ENCODE assay signal across 8 cellular contexts in the genomic region with DNA sequence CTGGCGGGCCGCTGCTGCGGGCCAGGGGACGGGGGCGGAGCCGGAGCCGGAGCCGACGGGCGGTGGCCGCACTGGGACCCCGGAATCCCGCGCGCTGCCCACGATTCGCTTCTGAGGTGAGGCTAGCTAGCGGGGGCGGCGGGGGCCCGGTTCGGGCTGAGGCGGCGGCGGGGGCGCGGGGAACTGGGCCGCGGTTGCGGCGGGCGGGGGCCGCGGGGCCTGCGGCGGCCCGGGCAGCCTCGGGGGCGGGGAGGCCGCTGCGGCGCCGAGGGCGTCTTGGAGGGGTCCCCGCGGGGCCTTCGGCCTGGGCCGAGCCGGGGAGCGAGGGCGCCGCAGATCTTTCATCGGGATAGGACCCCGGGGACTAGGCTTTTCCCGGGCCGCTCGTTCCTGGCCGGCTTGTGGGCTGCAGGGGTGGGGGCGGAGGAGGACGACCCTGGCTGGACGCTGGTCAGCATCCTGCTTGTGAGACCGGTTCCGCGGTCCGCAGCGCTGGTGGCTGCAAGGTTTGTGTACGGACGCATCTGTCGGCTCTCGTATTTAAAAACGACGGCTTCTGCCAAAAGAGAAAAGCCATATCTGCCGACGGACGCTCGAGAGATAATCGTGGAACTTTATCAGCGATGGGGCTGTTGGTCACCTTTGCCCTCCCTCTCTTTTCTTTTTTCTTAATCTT. TPM values are rescaled to one million over a fixed set of nuclear protein-coding genes. Genes with fewer than 3 reads are reported as not detected.
DNase-seq lines count a peak whose midpoint lies in the region; ATAC-seq and TF ChIP-seq lines count a peak whose summit lies in the region.

No MANE protein-coding gene starts in this region.

- peak; percentile 55 for DNase-seq in GM06990 (ENCODE audit: extremely low read depth, insufficient read length)
- DNase-seq in HCT116 (ENCODE audit: low read depth, low spot score): no peak
- DNase-seq in PC-9: peak; percentile 37 to 46
- peak; percentile 48 for DNase-seq in lung (ENCODE audit: low spot score)
- DNase-seq in thoracic aorta (ENCODE audit: low spot score): no peak
- no peak for DNase-seq in NOMO-1 treated with dmso at 0.1 percent for 144 hours (lab: John Stamatoyannopoulos, UW; ENCODE audit: unreplicated experiment)
- no peak for DNase-seq in activated CD8-positive, alpha-beta memory T cell treated with anti-CD3 and anti-CD28 coated beads, Interleukin-2, amount 50 U/mL, for 4 hours

- CTCF ChIA-PET in HCT116 (lab: Charles Lee) (no interaction called here), PC-9 (lab: Charles Lee) (no interaction called here)

- peaks cover 6% of the 10 kb centered on the region; the same call in 1 of the 2 replicates for H4K20me1 ChIP-seq in HCT116 (ENCODE audit: insufficient read depth)
- peaks cover 3% of the 10 kb centered on the region; the same call in 1 of the 2 replicates for H4K20me1 ChIP-seq in PC-9 (ENCODE audit: insufficient read depth)

- H3F3A ChIP-seq in PC-9 (ENCODE audit: insufficient read depth, low read depth): 0 out of 2 replicates have a peak, but pooled peaks cover 4% of the 10 kb centered on the region

- intact Hi-C loops in HCT116 (cut with micrococcal nuclease) (no loop called here), PC-9 (cut with micrococcal nuclease; ENCODE audit: unreplicated experiment) (loop anchor here (5.0 kb wide), 1 partner anchor 82 kb away; no protein-coding TSS in a partner anchor)
- intact Hi-C loops in dendritic cell treated with granulocyte-macrophage colony-stimulating factor and Interleukin-4, amounts not matched to agents 40 ng/mL and 50 ng/mL, for 4 days (cut with micrococcal nuclease): loop anchor here (10.0 kb wide), 1 partner anchor 91 kb away; no protein-coding TSS in a partner anchor

- H2AFZ ChIP-seq in HCT116 (ENCODE audit: low read depth, low read length, poor library complexity, severe bottlenecking) (no peak overlapping the region), PC-9 (0 out of 2 replicates have a peak overlapping the region, but pooled peaks have one; percentile 95)

- H3K27ac ChIP-seq in HCT116 (ENCODE audit: low read depth, low read length): peak overlapping the region; percentile 68
- H3K27ac ChIP-seq in PC-9: no peak overlapping the region
- H3K27ac ChIP-seq in lung (ENCODE audit: low read depth in 1 of 2, low read length in 1 of 2): peak overlapping the region; percentile 98 to 99
- H3K27ac ChIP-seq in thoracic aorta: peak overlapping the region; percentile 93

- H3K4me1 Mint-ChIP-seq in dendritic cell treated with granulocyte-macrophage colony-stimulating factor and Interleukin-4, amounts not matched to agents 40 ng/mL and 50 ng/mL, for 4 days (ENCODE audit: low read depth): peaks cover 62% of the 10 kb centered on the region

- BruUV-seq in HCT116 (replicated peaks; lab: Mats Ljungman, UMichigan) (no TSS peak), PC-9 (replicated peaks; lab: Mats Ljungman, UMichigan) (no TSS peak)

- POLR2A ChIA-PET in HCT116 (lab: Charles Lee) (no interaction called here), PC-9 (lab: Charles Lee; ENCODE audit: unreplicated experiment) (no interaction called here)

- TF ChIP-seq POLR2A in HCT116 (IDR thresholded peaks at IDR 0.05; ENCODE audit: borderline replicate concordance, extremely low read depth, insufficient read depth, insufficient read length): peak; percentile 10

- peak overlapping the region; percentile 93 for H3K27ac Mint-ChIP-seq in dendritic cell treated with granulocyte-macrophage colony-stimulating factor and Interleukin-4, amounts not matched to agents 40 ng/mL and 50 ng/mL, for 4 days

- TF ChIP-seq RAD21 in HCT116 (IDR thresholded peaks at IDR 0.05; ENCODE audit: low read depth): no peak

- peak overlapping the region; percentile 78 for H3K9ac ChIP-seq in HCT116 (ENCODE audit: low read length)

- peak; percentile 31 for ATAC-seq in HCT116
- ATAC-seq in lung (ENCODE audit: insufficient read depth, low FRiP score): no peak
- ATAC-seq in thoracic aorta (ENCODE audit: insufficient number of reproducible peaks, low FRiP score, low read depth): peak; percentile 6

- peaks cover 50% of the 10 kb centered on the region for H3K79me2 ChIP-seq in HCT116 (ENCODE audit: insufficient read depth, low read length)
- peaks cover 37% of the 10 kb centered on the region for H3K79me2 ChIP-seq in PC-9 (ENCODE audit: low read depth)

- peak overlapping the region; percentile 89 for H3K4me3 Mint-ChIP-seq in dendritic cell treated with granulocyte-macrophage colony-stimulating factor and Interleukin-4, amounts not matched to agents 40 ng/mL and 50 ng/mL, for 4 days

- 0 to 2% methylated on average over 49 to 78 of the region's 78 CpGs for WGBS in lung, 2 donors

- peaks cover 9 to 13% of the 10 kb centered on the region in 2 experiments; a peak in 3 of 4 replicates for H3K4me1 ChIP-seq in HCT116 (ENCODE audit: control insufficient read depth in 1 of 2, insufficient read depth in 2 of 2, low read length in 2 of 2)
- H3K4me1 ChIP-seq in PC-9 (replicated peaks; ENCODE audit: insufficient read depth): peaks cover 9% of the 10 kb centered on the region; the same call in 1 of the 2 replicates
- peaks cover 5 to 7% of the 10 kb centered on the region in 2 donors for H3K4me1 ChIP-seq in lung (ENCODE audit: control insufficient read depth in 2 of 2, insufficient read depth in 2 of 2, low read length in 2 of 2)
- peaks cover 27 to 46% of the 10 kb centered on the region in 2 donors for H3K4me1 ChIP-seq in thoracic aorta (ENCODE audit: control insufficient read depth in 1 of 2, low read depth in 2 of 2)

- peaks cover 4% of the 10 kb centered on the region; the same call in 1 of the 2 replicates for H3K9me2 ChIP-seq in HCT116 (ENCODE audit: insufficient read depth)
- H3K9me2 ChIP-seq in PC-9 (ENCODE audit: insufficient read depth): no peaks in the 10 kb centered on the region

- H3K9me3 Mint-ChIP-seq in dendritic cell treated with granulocyte-macrophage colony-stimulating factor and Interleukin-4, amounts not matched to agents 40 ng/mL and 50 ng/mL, for 4 days: no peaks in the 10 kb centered on the region

- H3K4me2 ChIP-seq in HCT116 (ENCODE audit: low read length) (peak overlapping the region; percentile 87), PC-9 (peak overlapping the region; percentile 98)

- peaks cover 36% of the 10 kb centered on the region for H3K36me3 Mint-ChIP-seq in dendritic cell treated with granulocyte-macrophage colony-stimulating factor and Interleukin-4, amounts not matched to agents 40 ng/mL and 50 ng/mL, for 4 days (ENCODE audit: low read depth)

- TF ChIP-seq CTCF in GM06990 (IDR thresholded peaks at IDR 0.05; ENCODE audit: insufficient read depth, low read length, poor library complexity, severe bottlenecking): no peak
- TF ChIP-seq CTCF in HCT116 (IDR thresholded peaks at IDR 0.05 in 2 of 3, conservative IDR thresholded peaks at IDR 0.05 in 1 of 3; ENCODE audit: borderline replicate concordance in 1 of 3, insufficient read depth in 1 of 3, low read depth in 2 of 3, low read length in 2 of 3): no peak
- TF ChIP-seq CTCF in PC-9 (conservative IDR thresholded peaks at IDR 0.05): no peak
- no peak for TF ChIP-seq CTCF in lung (IDR thresholded peaks at IDR 0.05; ENCODE audit: control extremely low read depth, extremely low read depth)
- no peak for TF ChIP-seq CTCF in thoracic aorta (IDR thresholded peaks at IDR 0.05)

- RAD21 ChIA-PET in HCT116 (lab: Charles Lee; ENCODE audit: low non-redundant PET in 1 of 2, low total read pairs in 2 of 2, uncharacterized antibody in 2 of 2, unreplicated experiment in 2 of 2): no interaction called here

- peak overlapping the region; percentile 96 for H3K4me3 ChIP-seq in GM06990 (replicated peaks; ENCODE audit: low read depth, low read length)
- peak overlapping the region; percentile 89 to 94 for H3K4me3 ChIP-seq in HCT116 (replicated peaks in 1 of 2; ENCODE audit: low read depth in 1 of 2, low read length in 2 of 2)
- peak overlapping the region; percentile 87 for H3K4me3 ChIP-seq in PC-9
- peak overlapping the region; percentile 69 for H3K4me3 ChIP-seq in lung
- H3K4me3 ChIP-seq in thoracic aorta: peak overlapping the region; percentile 85

- no peaks in the 10 kb centered on the region for H3K9me3 ChIP-seq in HCT116 (ENCODE audit: control insufficient read depth in 1 of 2, insufficient read depth in 1 of 2, low read depth in 1 of 2, low read length in 2 of 2)
- H3K9me3 ChIP-seq in PC-9 (ENCODE audit: insufficient read depth, low read depth): no peaks in the 10 kb centered on the region
- no peaks in the 10 kb centered on the region for H3K9me3 ChIP-seq in lung (ENCODE audit: control insufficient read depth in 2 of 2, insufficient read depth in 1 of 2, low read length in 1 of 2)
- H3K9me3 ChIP-seq in thoracic aorta: no peaks in the 10 kb centered on the region

- no peaks in the 10 kb centered on the region for H3K27me3 ChIP-seq in GM06990 (replicated peaks; ENCODE audit: control insufficient read depth, insufficient read depth, low read length)
- no peaks in the 10 kb centered on the region for H3K27me3 ChIP-seq in HCT116 (ENCODE audit: insufficient read depth, low read length)
- no peaks in the 10 kb centered on the region for H3K27me3 ChIP-seq in PC-9 (ENCODE audit: insufficient read depth, low read depth)
- H3K27me3 ChIP-seq in lung (ENCODE audit: control insufficient read depth, insufficient read depth): no peaks in the 10 kb centered on the region
- no peaks in the 10 kb centered on the region for H3K27me3 ChIP-seq in thoracic aorta (replicated peaks; ENCODE audit: insufficient read depth)

- H3K27me3 Mint-ChIP-seq in dendritic cell treated with granulocyte-macrophage colony-stimulating factor and Interleukin-4, amounts not matched to agents 40 ng/mL and 50 ng/mL, for 4 days: no peaks in the 10 kb centered on the region

- no peaks in the 10 kb centered on the region for H3K36me3 ChIP-seq in GM06990 (ENCODE audit: control insufficient read depth, insufficient read depth, low read length)
- H3K36me3 ChIP-seq in HCT116 (ENCODE audit: control insufficient read depth in 1 of 2, insufficient read depth in 2 of 2, low read length in 2 of 2): no peaks in the 10 kb centered on the region
- no peaks in the 10 kb centered on the region for H3K36me3 ChIP-seq in PC-9 (ENCODE audit: low read depth)
- H3K36me3 ChIP-seq in lung (ENCODE audit: control insufficient read depth in 2 of 2, insufficient read depth in 2 of 2, low read length in 2 of 2): no peaks in the 10 kb centered on the region
- no peaks in the 10 kb centered on the region for H3K36me3 ChIP-seq in thoracic aorta

TF ChIP-seq in HCT116, 20 proteins besides CTCF, POLR2A, EP300 and RAD21 (continues in another document):
- TF ChIP-seq FOSL1 (IDR thresholded peaks at IDR 0.05; ENCODE audit: low read depth) (no peak), TCF7L2 (IDR thresholded peaks at IDR 0.05; ENCODE audit: borderline replicate concordance, extremely low read depth, insufficient read depth, insufficient read length) (no peak), CBX3 (IDR thresholded peaks at IDR 0.05; ENCODE audit: low read depth) (no peak)

RNA-seq across cellular contexts. Expression of gene ADD1, which starts 0.4 kb away (rescaled TPM):
- 139 TPM for total RNA-seq in HCT116 (2021; ENCODE audit: unreplicated experiment)
- 99.5 and 110 TPM in 2 replicates for polyA plus RNA-seq in HCT116 (2012)
- total RNA-seq in PC-9 (2021): 178 and 181 TPM in 2 replicates
- 100 to 1,000 TPM; 300 to 400 TPM for total RNA-seq in lung
- 100 to 1,000 TPM; 127 to 237 TPM for polyA plus RNA-seq in lung
- 100 to 1,000 TPM; 256 to 338 TPM for total RNA-seq in thoracic aorta

RNA-seq across cellular contexts. Expression of gene SH3BP2, which starts 51.2 kb away (rescaled TPM):
- total RNA-seq in HCT116 (2021; ENCODE audit: unreplicated experiment) (52.8 TPM), PC-9 (2021) (40.4 and 54.0 TPM in 2 replicates), lung (100 to 1,000 TPM in 1 of 2 donors, 10 to 100 TPM in 1; 49.9 to 117 TPM), thoracic aorta (10 to 100 TPM; 56.0 to 61.7 TPM)
- polyA plus RNA-seq in HCT116 (2012): 21.4 and 22.2 TPM in 2 replicates
- 10 to 100 TPM; 62.9 to 96.7 TPM for polyA plus RNA-seq in lung

Comparison
In these comparisons a context has a peak if more than half of its experiments do, and no peak if none do; other contexts are left out.
1. DNase-seq: peak in GM06990 (single experiment), PC-9 (2 of 2) and lung (single experiment); none in HCT116 (single experiment), thoracic aorta (single experiment), NOMO-1 treated with dmso at 0.1 percent for 144 hours (single experiment) and activated CD8-positive, alpha-beta memory T cell treated with anti-CD3 and anti-CD28 coated beads, Interleukin-2, amount 50 U/mL, for 4 hours (single experiment).
2. Peak in every context shown above with its lines, with median percentiles within 50 percentile points of each other: H3K4me3 ChIP-seq.